In genomic region chr2:142234701-142235100, GRCh38 we compare ENCODE assay signal across 15 cellular contexts.
DNase-seq lines count a peak whose midpoint lies in the region; ATAC-seq and TF ChIP-seq lines count a peak whose summit lies in the region.
"Had no signal": no experiment of that assay in that cellular context is flagged by ENCODE, and none has a peak within 500 bp of the region (broad histone marks: within the 10 kb centered on the region; RNA-seq: fewer than 3 reads in every experiment).

No MANE protein-coding gene starts in this region.

- TF ChIP-seq CTCF in mesothelial cell of epicardium (IDR thresholded peaks at IDR 0.05; ENCODE audit: unreplicated experiment): no peak

- H3K4me3 Mint-ChIP-seq in mesothelial cell of epicardium: no peak overlapping the region

- H3K27me3 Mint-ChIP-seq in mesothelial cell of epicardium (ENCODE audit: low read depth): no peaks in the 10 kb centered on the region

- ATAC-seq in GM19023 (IDR thresholded peaks at IDR 0.05; ENCODE audit: unreplicated experiment): no peak
- ATAC-seq in HG03097 (IDR thresholded peaks at IDR 0.05; ENCODE audit: low FRiP score, unreplicated experiment): no peak
- ATAC-seq: GM12878 had no signal

- DNase-seq in NCI-H2081 (lab: John Stamatoyannopoulos, UW) (peak; percentile 9 to 40), NCI-H2081 treated with DMSO at 0.1 percent for 48 hours (lab: John Stamatoyannopoulos, UW) (no peak), NCI-H446 (lab: John Stamatoyannopoulos, UW) (peak; percentile 15 to 84), astrocyte of the hippocampus (ENCODE audit: low read depth, low spot score) (peak; percentile 17), mesothelial cell of epicardium (ENCODE audit: low spot score in 2 of 2, unreplicated experiment in 2 of 2) (no peak), NOMO-1 treated with dmso at 0.1 percent for 144 hours (lab: John Stamatoyannopoulos, UW; ENCODE audit: unreplicated experiment) (no peak)
- DNase-seq: C1 segment of cervical spinal cord, IMR-90, Kasumi-1, NCI-H1694, NCI-H526 treated with DMSO at 0.1 percent for 48 hours, SIG-M5 had no signal

- H3K9me3 Mint-ChIP-seq in mesothelial cell of epicardium: peaks cover 23% of the 10 kb centered on the region

- no peaks in the 10 kb centered on the region for H3K36me3 Mint-ChIP-seq in mesothelial cell of epicardium

- peaks cover 32% of the 10 kb centered on the region for H3K4me1 Mint-ChIP-seq in mesothelial cell of epicardium

- peak overlapping the region; percentile 76 for H3K27ac Mint-ChIP-seq in mesothelial cell of epicardium

Comparison
In these comparisons a context has a peak if more than half of its experiments do, and no peak if none do; other contexts are left out.
1. DNase-seq: peak in NCI-H2081 (2 of 2), NCI-H446 (2 of 2) and astrocyte of the hippocampus (single experiment); none in NCI-H2081 treated with DMSO at 0.1 percent for 48 hours (single experiment), mesothelial cell of epicardium (0 of 2) and NOMO-1 treated with dmso at 0.1 percent for 144 hours (single experiment).